Comparison of ENCODE assay signal across 8 cellular contexts in genomic region chr9:129176786-129177442, GRCh38. TPM values are rescaled to one million over a fixed set of nuclear protein-coding genes. Genes with fewer than 3 reads are reported as not detected.
DNase-seq lines count a peak whose midpoint lies in the region; ATAC-seq, FAIRE-seq and TF ChIP-seq lines count a peak whose summit lies in the region.

No MANE protein-coding gene starts in this region.

- peak overlapping the region; percentile 65 for H3K4me3 ChIP-seq in GM06990 (replicated peaks; ENCODE audit: low read depth, low read length)
- H3K4me3 ChIP-seq in SJSA1, result peak overlapping the region; percentile 52
- peak overlapping the region; percentile 75 to 81 for H3K4me3 ChIP-seq in duodenal mucosa (ENCODE audit: low read depth in 1 of 2, low read length in 2 of 2)

- TF ChIP-seq CTCF in 22Rv1 (IDR thresholded peaks at IDR 0.05) (no peak), GM06990 (IDR thresholded peaks at IDR 0.05; ENCODE audit: insufficient read depth, low read length, poor library complexity, severe bottlenecking) (no peak)

- H3K27ac ChIP-seq in 22Rv1 (peak overlapping the region; percentile 99), SJSA1 (no peak overlapping the region), duodenal mucosa (ENCODE audit: low read depth, low read length) (peak overlapping the region; percentile 92)

- FAIRE-seq in GM19239 (lab: Jason Lieb, UNC), result no peak

- H3K9me3 ChIP-seq in SJSA1 (replicated peaks) (no peaks in the 10 kb centered on the region), duodenal mucosa (ENCODE audit: control insufficient read depth in 1 of 2, low read length in 2 of 2) (no peaks in the 10 kb centered on the region)

- H3K27me3 ChIP-seq in GM06990 (replicated peaks; ENCODE audit: control insufficient read depth, insufficient read depth, low read length), result peaks cover 1% of the 10 kb centered on the region; the same call in 1 of the 2 replicates
- H3K27me3 ChIP-seq in SJSA1 (replicated peaks), result no peaks in the 10 kb centered on the region
- peaks cover 9 to 15% of the 10 kb centered on the region in 2 donors for H3K27me3 ChIP-seq in duodenal mucosa (ENCODE audit: control insufficient read depth in 1 of 2, insufficient read depth in 2 of 2, low read length in 2 of 2)

- DNase-seq in GM06990 (ENCODE audit: extremely low read depth, insufficient read length) (peak; percentile 58), SJSA1 (ENCODE audit: low read depth in 1 of 2, low spot score in 2 of 2) (peak in 1 of 2 experiments; percentile 61), midbrain (lab: John Stamatoyannopoulos, UW) (peak; percentile 21), ureter (ENCODE audit: low spot score) (peak; percentile 60), GM19239 (ENCODE audit: insufficient read length, low spot score) (no peak)

- peaks cover 34% of the 10 kb centered on the region for H3K4me1 ChIP-seq in SJSA1 (replicated peaks)
- peaks cover 36 to 47% of the 10 kb centered on the region in 2 donors for H3K4me1 ChIP-seq in duodenal mucosa (ENCODE audit: control insufficient read depth in 1 of 2, insufficient read depth in 2 of 2, low read length in 2 of 2)

- no peak for ATAC-seq in GM21723 (IDR thresholded peaks at IDR 0.05; ENCODE audit: unreplicated experiment)

- peak overlapping the region; percentile 69 to 72 for H3K9ac ChIP-seq in duodenal mucosa (ENCODE audit: low read depth in 1 of 2, low read length in 2 of 2)

- H3K36me3 ChIP-seq in GM06990 (ENCODE audit: control insufficient read depth, insufficient read depth, low read length) (no peaks in the 10 kb centered on the region), SJSA1 (no peaks in the 10 kb centered on the region; the same call in 1 of the 2 replicates), duodenal mucosa (ENCODE audit: control insufficient read depth in 1 of 2, insufficient read depth in 2 of 2, low read length in 2 of 2) (no peaks in the 10 kb centered on the region)

RNA-seq across cellular contexts. Expression of gene IER5L, which starts 1.1 kb away (rescaled TPM):
- total RNA-seq in SJSA1 (2014; rRNA removed; shearing (Covaris generic)), result 6.7 and 8.8 TPM in 2 replicates
- total RNA-seq in ureter, result 16.0 TPM
